In the genomic region with DNA sequence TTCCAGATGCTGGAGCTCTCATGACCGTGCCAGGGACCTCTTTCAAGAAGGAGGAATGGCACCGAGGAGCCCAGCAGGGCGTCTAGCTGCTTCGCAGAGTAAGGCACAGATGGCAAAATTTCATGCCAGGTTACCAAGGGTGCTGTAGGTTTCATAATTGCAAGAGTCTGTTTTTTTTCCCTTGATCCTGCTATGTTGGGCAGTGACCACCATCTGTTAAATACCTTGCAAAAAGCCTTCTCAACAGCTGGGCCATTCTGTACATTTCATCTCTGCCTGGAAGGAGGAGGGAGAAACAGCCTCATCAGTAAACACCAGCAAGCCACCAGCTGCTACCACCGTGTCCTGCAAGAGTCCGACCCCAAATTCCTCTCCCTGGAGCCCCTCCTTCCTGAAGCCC, we compare ENCODE assay signal across 14 cellular contexts.
DNase-seq lines count a peak whose midpoint lies in the region; ATAC-seq and TF ChIP-seq lines count a peak whose summit lies in the region.
"Had no signal": no experiment of that assay in that cellular context is flagged by ENCODE, and none has a peak within 500 bp of the region (broad histone marks: within the 10 kb centered on the region; RNA-seq: fewer than 3 reads in every experiment).

No MANE protein-coding gene starts in this region.

- ATAC-seq in Right ventricle myocardium superior (ENCODE audit: poor library complexity) (no peak), GM21447 (IDR thresholded peaks at IDR 0.05; ENCODE audit: unreplicated experiment) (no peak)

- H3K27me3 ChIP-seq in cardiac muscle cell: no peaks in the 10 kb centered on the region
- H3K27me3 ChIP-seq in testis: no peaks in the 10 kb centered on the region

- intact Hi-C loops in Right ventricle myocardium superior (cut with DNase I): no loop called here
- intact Hi-C loops in testis (cut with DNase I; ENCODE audit: low total_unique reads): no loop called here

- TF ChIP-seq CTCF in cardiac muscle cell (IDR thresholded peaks at IDR 0.05; ENCODE audit: low read depth, low read length) (no peak), testis (IDR thresholded peaks at IDR 0.05) (no peak)

- 64 to 69% methylated on average over 6 of the region's 6 CpGs for whole genome bisulfite sequencing in testis, 2 donors

- H3K4me1 ChIP-seq in cardiac muscle cell (ENCODE audit: low read depth) (peaks cover 21% of the 10 kb centered on the region), testis (no peaks in the 10 kb centered on the region)
- H3K4me1 ChIP-seq: A549 had no signal

- H3K36me3 ChIP-seq in cardiac muscle cell (no peaks in the 10 kb centered on the region), testis (ENCODE audit: low read depth, missing control alignments) (no peaks in the 10 kb centered on the region)

- no peak for TF ChIP-seq POLR2A in testis (IDR thresholded peaks at IDR 0.05)

- H3K9me3 ChIP-seq in cardiac muscle cell (ENCODE audit: low read depth) (no peaks in the 10 kb centered on the region), testis (no peaks in the 10 kb centered on the region)
- H3K9me3 ChIP-seq: A549 had no signal

- H3K27ac ChIP-seq in cardiac muscle cell (peak overlapping the region; percentile 93), testis (no peak overlapping the region)
- H3K27ac ChIP-seq: A549, HL-60, PC-9 had no signal

- DNase-seq in cardiac muscle cell (ENCODE audit: low read depth in 1 of 2, low spot score in 1 of 2): no peak
- no peak for DNase-seq in Right ventricle myocardium superior
- peak; percentile 30 for DNase-seq in NCI-H82 treated with DMSO at 0.1 percent for 48 hours (lab: John Stamatoyannopoulos, UW; ENCODE audit: unreplicated experiment)
- peak; percentile 50 for DNase-seq in left kidney (ENCODE audit: low read depth, low spot score)
- no peak for DNase-seq in testis
- no peak for DNase-seq in activated CD8-positive, alpha-beta memory T cell treated with anti-CD3 and anti-CD28 coated beads for 24 hours
- DNase-seq: HCEC 1CT, NCI-H1105 treated with DMSO at 0.1 percent for 48 hours, NCI-H187 treated with DMSO at 0.1 percent for 48 hours, PC-9, SW 1271 had no signal

- H3K4me3 ChIP-seq in cardiac muscle cell: no peak overlapping the region
- no peak overlapping the region for H3K4me3 ChIP-seq in testis
- H3K4me3 ChIP-seq: A549, PC-9 had no signal

Comparison
In these comparisons a context has a peak if more than half of its experiments do, and no peak if none do; other contexts are left out.
1. DNase-seq: peak in NCI-H82 treated with DMSO at 0.1 percent for 48 hours (single experiment) and left kidney (single experiment); none in cardiac muscle cell (0 of 2), Right ventricle myocardium superior (single experiment), testis (single experiment) and activated CD8-positive, alpha-beta memory T cell treated with anti-CD3 and anti-CD28 coated beads for 24 hours (single experiment).